In the genomic region with DNA sequence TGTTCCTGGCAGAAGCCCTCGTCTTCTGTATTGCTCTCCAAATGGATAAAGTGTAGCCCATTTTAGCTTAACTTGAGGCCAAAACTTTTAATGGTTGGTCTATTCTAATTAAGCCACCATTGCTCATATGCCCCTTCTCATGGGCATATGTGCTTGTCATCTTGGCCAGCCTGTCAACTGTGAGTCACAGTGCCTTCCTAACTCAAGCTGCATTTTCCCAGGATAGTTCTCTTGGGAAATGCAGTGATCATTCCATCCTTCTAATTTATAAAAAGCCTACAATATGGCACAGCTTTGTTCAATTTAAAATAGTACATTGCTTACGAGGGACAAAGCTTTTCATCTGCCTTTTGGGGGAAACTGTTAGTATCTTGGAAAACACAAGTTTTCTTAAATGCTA, we compare ENCODE assay signal across 19 cellular contexts. TPM values are rescaled to one million over a fixed set of nuclear protein-coding genes. Genes with fewer than 3 reads are reported as not detected.
DNase-seq lines count a peak whose midpoint lies in the region; TF ChIP-seq lines count a peak whose summit lies in the region.
"Had no signal": no experiment of that assay in that cellular context is flagged by ENCODE, and none has a peak within 500 bp of the region (broad histone marks: within the 10 kb centered on the region; RNA-seq: fewer than 3 reads in every experiment).

No MANE protein-coding gene starts in this region.

- no peak overlapping the region for H3K9ac ChIP-seq in fibroblast of lung (ENCODE audit: insufficient read depth, low read length)

- H3K79me2 ChIP-seq in fibroblast of lung (ENCODE audit: control insufficient read depth, insufficient read depth, low read length), result no peaks in the 10 kb centered on the region

- no peak overlapping the region for H3K4me2 ChIP-seq in fibroblast of lung (ENCODE audit: extremely low read depth, insufficient read depth, low read length)

- H3K27me3 ChIP-seq in fibroblast of lung (ENCODE audit: control insufficient read depth, insufficient read depth, low read length), result peaks cover 1% of the 10 kb centered on the region
- H3K27me3 ChIP-seq in esophagus squamous epithelium, result peaks cover 0 to 59% (median 0%) of the 10 kb centered on the region in 4 donors

- H2AFZ ChIP-seq in fibroblast of lung (ENCODE audit: low read length), result no peak overlapping the region

- no peaks in the 10 kb centered on the region for H3K9me3 ChIP-seq in fibroblast of lung (ENCODE audit: control insufficient read depth, insufficient read depth, low read depth, low read length)
- H3K9me3 ChIP-seq in esophagus squamous epithelium, result no peaks in the 10 kb centered on the region
- H3K9me3 ChIP-seq: lower lobe of right lung, transverse colon had no signal

- peak; percentile 32 for DNase-seq in DMS 273 (lab: John Stamatoyannopoulos, UW; ENCODE audit: unreplicated experiment)
- no peak for DNase-seq in DMS 273 treated with DMSO at 0.1 percent for 48 hours (lab: John Stamatoyannopoulos, UW)
- peak; percentile 78 for DNase-seq in RPMI7951 (ENCODE audit: low read depth)
- DNase-seq in fibroblast of lung (ENCODE audit: low read depth in 2 of 2), result peak; percentile 33 to 62
- DNase-seq in UCSD-AML1 (lab: John Stamatoyannopoulos, UW; ENCODE audit: unreplicated experiment), result no peak
- DNase-seq in activated naive CD4-positive, alpha-beta T cell treated with Interleukin-2 at 50 U/mL for 16 hours, result no peak
- no peak for DNase-seq in stimulated activated CD4-positive, alpha-beta T cell treated with anti-CD3 and anti-CD28 coated beads, Interleukin-4, amount 100 ng/mL, for 1 hour
- no peak for DNase-seq in esophagus squamous epithelium (lab: John Stamatoyannopoulos, UW)
- DNase-seq: activated CD4-positive, alpha-beta T cell treated with anti-CD3 and anti-CD28 coated beads, Interleukin-2, amount 10 ng/mL, durations not matched to agents 7 days and 5 days; activated T-cell treated with anti-CD3 and anti-CD28 coated beads, Interleukin-2, amount 50 U/mL, for 1 hour; KBM-7; lower lobe of right lung; NCI-H1417; nephron progenitor cell; OCI-M1; right cardiac atrium; transverse colon had no signal

- H3K4me1 ChIP-seq in fibroblast of lung (ENCODE audit: control insufficient read depth, extremely low read depth, insufficient read depth, low read length) (peaks cover 13% of the 10 kb centered on the region), esophagus squamous epithelium (peaks cover 6 to 59% (median 11%) of the 10 kb centered on the region in 3 donors)

- intact Hi-C loops in esophagus squamous epithelium (cut with DNase I), result no loop called here

- H3K4me3 ChIP-seq in fibroblast of lung (replicated peaks in 1 of 4; ENCODE audit: control extremely low read depth in 1 of 4, insufficient read depth in 1 of 4, low read depth in 3 of 4, low read length in 4 of 4), result no peak overlapping the region
- H3K4me3 ChIP-seq in esophagus squamous epithelium, result no peak overlapping the region
- H3K4me3 ChIP-seq: lower lobe of right lung, transverse colon had no signal

- TF ChIP-seq POLR2A in esophagus squamous epithelium (IDR thresholded peaks at IDR 0.05), result no peak

- no peaks in the 10 kb centered on the region for H4K20me1 ChIP-seq in fibroblast of lung (ENCODE audit: control insufficient read depth, extremely low read depth, insufficient read depth, low read length)

- H3K36me3 ChIP-seq in fibroblast of lung (ENCODE audit: control insufficient read depth, insufficient read depth, low read length) (no peaks in the 10 kb centered on the region), esophagus squamous epithelium (peaks cover 0 to 15% (median 0%) of the 10 kb centered on the region in 3 donors)
- H3K36me3 ChIP-seq: lower lobe of right lung, transverse colon had no signal

- TF ChIP-seq CTCF in fibroblast of lung (conservative IDR thresholded peaks at IDR 0.05 in 1 of 2, IDR thresholded peaks at IDR 0.05 in 1 of 2; ENCODE audit: low read depth in 1 of 2, low read length in 2 of 2) (no peak), esophagus squamous epithelium (IDR thresholded peaks at IDR 0.05) (no peak)

- WGBS in esophagus squamous epithelium, 2 donors, result 40 to 64% methylated on average over 2 of the region's 2 CpGs

- no peak overlapping the region for H3K27ac ChIP-seq in fibroblast of lung (ENCODE audit: insufficient read depth, low read length)
- H3K27ac ChIP-seq in esophagus squamous epithelium, result peak overlapping the region in 1 of 4 donors; percentile 91
- H3K27ac ChIP-seq: 22Rv1, lower lobe of right lung, transverse colon had no signal

RNA-seq across cellular contexts. Expression of a gene that starts 6.6 kb away (rescaled TPM):
- 0.84 and 0.88 TPM in 2 replicates for total RNA-seq in RPMI7951 (2014; rRNA removed; shearing (Covaris generic))
- total RNA-seq in fibroblast of lung (0.26 and 1.8 TPM in 2 replicates), esophagus squamous epithelium (1 to 10 TPM; 4.5 to 9.6 (median 5.6) TPM)
- polyA plus RNA-seq in fibroblast of lung, result 0.90 and 1.1 TPM in 2 replicates
- polyA plus RNA-seq in fibroblast of lung (2012), result 0.89 and 1.1 TPM in 2 replicates
- 1.1 TPM in 1 of 2 replicates, not detected in the other for polyA minus RNA-seq in fibroblast of lung (ENCODE audit: low replicate concordance)
- total RNA-seq: activated CD4-positive, alpha-beta T cell treated with anti-CD3 and anti-CD28 coated beads, Interleukin-2, amount 10 ng/mL, durations not matched to agents 7 days and 5 days; H1 had no signal

Comparison
In these comparisons a context has a peak if more than half of its experiments do, and no peak if none do; other contexts are left out.
1. DNase-seq: peak in DMS 273 (single experiment), RPMI7951 (single experiment) and fibroblast of lung (2 of 2); none in DMS 273 treated with DMSO at 0.1 percent for 48 hours (single experiment), UCSD-AML1 (single experiment), activated naive CD4-positive, alpha-beta T cell treated with Interleukin-2 at 50 U/mL for 16 hours (single experiment), stimulated activated CD4-positive, alpha-beta T cell treated with anti-CD3 and anti-CD28 coated beads, Interleukin-4, amount 100 ng/mL, for 1 hour (single experiment) and esophagus squamous epithelium (single experiment).